Comparison of ENCODE assay signal across 26 cellular contexts in genomic region chr11:6300325-6300724, GRCh38. TPM values are rescaled to one million over a fixed set of nuclear protein-coding genes. Genes with fewer than 3 reads are reported as not detected.
DNase-seq lines count a peak whose midpoint lies in the region; ATAC-seq lines count a peak whose summit lies in the region.
"Had no signal": no experiment of that assay in that cellular context is flagged by ENCODE, and none has a peak within 500 bp of the region (broad histone marks: within the 10 kb centered on the region; RNA-seq: fewer than 3 reads in every experiment).

No MANE protein-coding gene starts in this region.

- H3K36me3 ChIP-seq in SJSA1, result no peaks in the 10 kb centered on the region
- H3K36me3 ChIP-seq: BLaER1 had no signal

- H3K9me3 Mint-ChIP-seq in activated CD4-positive, alpha-beta memory T cell treated with anti-CD3 and anti-CD28 coated beads for 36 hours, result no peaks in the 10 kb centered on the region
- H3K9me3 Mint-ChIP-seq: CD4-positive, alpha-beta T cell; GM23338 had no signal

- H3K4me1 Mint-ChIP-seq in activated CD4-positive, alpha-beta memory T cell treated with anti-CD3 and anti-CD28 coated beads for 36 hours (ENCODE audit: low read depth), result no peaks in the 10 kb centered on the region

- CTCF ChIA-PET in activated CD4-positive, alpha-beta memory T cell treated with anti-CD3 and anti-CD28 coated beads for 36 hours (lab: Charles Lee), result interaction anchor here (1.0 to 3.2 kb wide), 3 partner anchors 51 to 53 kb away, joined by 3 to 32 read pairs (median 3); no protein-coding TSS in a partner anchor

- H3K27me3 Mint-ChIP-seq in activated CD4-positive, alpha-beta memory T cell treated with anti-CD3 and anti-CD28 coated beads for 36 hours, result peaks cover 5% of the 10 kb centered on the region

- peak; percentile 57 for ATAC-seq in HG02759 (IDR thresholded peaks at IDR 0.05; ENCODE audit: unreplicated experiment)
- ATAC-seq in GM18520 (IDR thresholded peaks at IDR 0.05; ENCODE audit: unreplicated experiment), result no peak
- ATAC-seq in HG03520 (IDR thresholded peaks at IDR 0.05; ENCODE audit: unreplicated experiment), result no peak

- H3K4me3 Mint-ChIP-seq in activated CD4-positive, alpha-beta memory T cell treated with anti-CD3 and anti-CD28 coated beads for 36 hours, result no peak overlapping the region
- H3K4me3 Mint-ChIP-seq: CD4-positive, alpha-beta T cell; GM23338 had no signal

- H3K4me3 ChIP-seq in SJSA1, result no peak overlapping the region
- H3K4me3 ChIP-seq: BLaER1, GM23338, PC-9 had no signal

- POLR2A ChIA-PET in activated CD4-positive, alpha-beta memory T cell treated with anti-CD3 and anti-CD28 coated beads for 36 hours (lab: Charles Lee), result no interaction called here

- H3K27ac Mint-ChIP-seq in activated CD4-positive, alpha-beta memory T cell treated with anti-CD3 and anti-CD28 coated beads for 36 hours, result no peak overlapping the region
- H3K27ac Mint-ChIP-seq: CD4-positive, alpha-beta T cell; GM23338 had no signal

- H3K9me3 ChIP-seq in SJSA1 (replicated peaks), result no peaks in the 10 kb centered on the region
- H3K9me3 ChIP-seq: BLaER1 had no signal

- no peaks in the 10 kb centered on the region for H3K27me3 ChIP-seq in SJSA1 (replicated peaks)
- H3K27me3 ChIP-seq: BLaER1 had no signal

- DNase-seq in SJSA1 (ENCODE audit: low read depth in 1 of 2, low spot score in 2 of 2), result peak in 1 of 2 experiments; percentile 52
- DNase-seq in kidney glomerular epithelial cell (lab: John Stamatoyannopoulos, UW), result peak; percentile 74
- DNase-seq in activated CD4-positive, alpha-beta memory T cell treated with anti-CD3 and anti-CD28 coated beads for 36 hours, result no peak
- DNase-seq in inferior parietal cortex (ENCODE audit: extremely low spot score), result no peak
- DNase-seq: CD4-positive, alpha-beta T cell; COR-L47; DMS 273 treated with DMSO at 0.1 percent for 48 hours; DMS79 treated with DMSO at 0.1 percent for 48 hours; HCEC 1CT; KG1; NCI-H1092 treated with DMSO at 0.1 percent for 48 hours; NCI-H146; NCI-H2029; NCI-H226; NCI-H510A treated with DMSO at 0.1 percent for 48 hours; NCI-H748 treated with DMSO at 0.1 percent for 48 hours; PC-9; SIG-M5 had no signal

- H3K4me1 ChIP-seq in SJSA1 (replicated peaks), result peaks cover 10% of the 10 kb centered on the region
- H3K4me1 ChIP-seq: BLaER1 had no signal

- peak overlapping the region; percentile 31; the same call in 1 of the 2 replicates for H3K27ac ChIP-seq in SJSA1
- H3K27ac ChIP-seq: BLaER1, HL-60, PC-9, RWPE1 had no signal

- H3K36me3 Mint-ChIP-seq in activated CD4-positive, alpha-beta memory T cell treated with anti-CD3 and anti-CD28 coated beads for 36 hours, result no peaks in the 10 kb centered on the region

- intact Hi-C loops in activated CD4-positive, alpha-beta memory T cell treated with anti-CD3 and anti-CD28 coated beads for 36 hours (cut with micrococcal nuclease), result no loop called here

RNA-seq across cellular contexts. Expression of gene CAVIN3, which starts 20.0 kb away (rescaled TPM):
- total RNA-seq in SJSA1 (2014; rRNA removed; shearing (Covaris generic)), result 174 and 307 TPM in 2 replicates
- total RNA-seq in activated CD4-positive, alpha-beta memory T cell treated with anti-CD3 and anti-CD28 coated beads for 36 hours, result 10 to 100 TPM; 27.3 to 29.2 TPM
- total RNA-seq: HT-29 had no signal

RNA-seq across cellular contexts. Expression of gene CCKBR, which starts 40.7 kb away (rescaled TPM):
- total RNA-seq in SJSA1 (2014; rRNA removed; shearing (Covaris generic)), result not detected in 2 replicates
- total RNA-seq in activated CD4-positive, alpha-beta memory T cell treated with anti-CD3 and anti-CD28 coated beads for 36 hours, result not detected
- total RNA-seq: CD4-positive, alpha-beta T cell; HT-29; PC-9 had no signal
